Comparison of ENCODE assay signal across 9 cellular contexts in the genomic region with DNA sequence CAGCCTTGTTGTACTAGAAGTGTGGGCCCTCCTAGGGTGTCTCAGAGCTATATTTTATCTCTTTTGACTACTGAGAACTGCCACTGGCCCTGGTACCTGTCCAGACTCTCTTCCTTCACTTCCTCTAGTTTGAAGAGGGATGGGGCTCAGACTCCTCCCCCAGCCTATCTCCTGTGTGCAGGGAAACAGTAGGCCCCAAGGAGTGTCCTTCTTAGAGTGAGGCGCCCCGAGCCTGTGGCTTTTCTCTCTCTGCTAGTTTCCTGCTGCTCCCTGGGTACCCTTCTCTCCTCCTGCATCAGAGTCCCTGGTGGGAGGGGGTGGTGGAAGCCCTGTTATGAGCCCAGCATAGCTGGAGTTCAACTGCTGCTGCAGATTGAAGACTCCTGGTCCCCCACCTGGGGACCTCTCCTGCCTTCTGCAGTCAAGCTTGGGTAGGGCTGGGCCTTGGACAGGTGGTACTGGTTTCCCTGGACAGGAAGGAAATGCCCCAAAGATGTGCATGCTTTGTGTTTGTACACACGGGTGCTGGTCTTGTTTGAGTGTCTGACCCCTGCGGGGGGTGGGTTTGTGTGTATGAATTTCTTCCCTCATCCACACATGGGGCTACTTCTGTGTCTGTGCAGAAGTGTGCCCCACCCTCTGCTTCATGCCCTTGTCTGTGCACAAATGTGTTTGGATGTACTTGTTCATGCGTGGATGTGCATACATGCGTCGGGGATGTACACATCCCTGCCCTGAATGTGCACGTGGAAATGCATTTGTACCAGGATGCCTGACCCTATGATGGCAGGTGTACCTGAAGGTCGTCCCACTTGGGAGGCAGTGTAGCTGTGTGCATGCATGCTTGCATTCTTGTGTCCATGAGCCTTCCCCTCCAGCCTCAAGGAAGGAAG. TPM values are rescaled to one million over a fixed set of nuclear protein-coding genes. Genes with fewer than 3 reads are reported as not detected.
A peak's percentile ranks its signal among the peaks of the same experiment; 100 is the strongest.
DNase-seq lines count a peak whose midpoint lies in the region; ATAC-seq, FAIRE-seq and TF ChIP-seq lines count a peak whose summit lies in the region.
"Had no signal": no experiment of that assay in that cellular context is flagged by ENCODE, and none has a peak within 500 bp of the region (broad histone marks: within the 10 kb centered on the region; RNA-seq: fewer than 3 reads in every experiment).

No MANE protein-coding gene starts in this region.

- H3K4me3 ChIP-seq in astrocyte (ENCODE audit: insufficient read depth, low read depth, low read length): no peak overlapping the region

- H3K4me3 Mint-ChIP-seq in astrocyte (ENCODE audit: unreplicated experiment) (peak overlapping the region; percentile 35), mesothelial cell of epicardium (peak overlapping the region; percentile 92)

- H3K79me2 ChIP-seq in astrocyte (ENCODE audit: insufficient read depth, low read length): peaks cover 28% of the 10 kb centered on the region

- no peak for FAIRE-seq in astrocyte (lab: Jason Lieb, UNC)

- no peaks in the 10 kb centered on the region for H3K36me3 ChIP-seq in astrocyte (ENCODE audit: insufficient read depth, low read length)

- DNase-seq in stimulated activated CD4-positive, alpha-beta T cell treated with anti-CD3 and anti-CD28 coated beads, Interleukin-15, amount 100 ng/mL, for 24 hours: peak; percentile 17
- DNase-seq in stimulated activated CD4-positive, alpha-beta T cell treated with anti-CD3 and anti-CD28 coated beads, Interleukin-4, amount 100 ng/mL, for 1 hour: no peak
- no peak for DNase-seq in astrocyte (ENCODE audit: low read depth)
- no peak for DNase-seq in mesothelial cell of epicardium (ENCODE audit: low spot score in 2 of 2, unreplicated experiment in 2 of 2)
- no peak for DNase-seq in iPS-NIHi11 (ENCODE audit: low spot score)
- no peak for DNase-seq in activated CD4-positive, CD25-positive, alpha-beta regulatory T cell (lab: John Stamatoyannopoulos, UW)
- no peak for DNase-seq in DMS114 treated with DMSO at 0.1 percent for 48 hours (lab: John Stamatoyannopoulos, UW; ENCODE audit: unreplicated experiment)

- H3K4me1 Mint-ChIP-seq in astrocyte (ENCODE audit: low read depth, unreplicated experiment) (peaks cover 53% of the 10 kb centered on the region), mesothelial cell of epicardium (peaks cover 85% of the 10 kb centered on the region)

- H3K27me3 ChIP-seq in astrocyte (ENCODE audit: insufficient read depth, low read length): no peaks in the 10 kb centered on the region

- H2AFZ ChIP-seq in astrocyte (ENCODE audit: low read depth, low read length): no peak overlapping the region

- H3K4me2 ChIP-seq in astrocyte (ENCODE audit: low read length): peak overlapping the region; percentile 96

- H3K27ac ChIP-seq in astrocyte (ENCODE audit: low read depth, low read length): peak overlapping the region; percentile 87

- no peak for TF ChIP-seq CTCF in astrocyte (IDR thresholded peaks at IDR 0.05; ENCODE audit: insufficient read depth, low read depth, low read length)
- no peak for TF ChIP-seq CTCF in mesothelial cell of epicardium (IDR thresholded peaks at IDR 0.05; ENCODE audit: unreplicated experiment)

- H3K27me3 Mint-ChIP-seq in astrocyte (ENCODE audit: low read depth, unreplicated experiment): no peaks in the 10 kb centered on the region
- no peaks in the 10 kb centered on the region for H3K27me3 Mint-ChIP-seq in mesothelial cell of epicardium (ENCODE audit: low read depth)

- H3K27ac Mint-ChIP-seq in astrocyte (ENCODE audit: unreplicated experiment) (peak overlapping the region; percentile 47), mesothelial cell of epicardium (peak overlapping the region; percentile 97)

- no peaks in the 10 kb centered on the region for H3K9me3 ChIP-seq in astrocyte (ENCODE audit: insufficient read depth, low read depth, low read length)

- H3K36me3 Mint-ChIP-seq in astrocyte (ENCODE audit: low read depth, unreplicated experiment) (peaks cover 2% of the 10 kb centered on the region), mesothelial cell of epicardium (no peaks in the 10 kb centered on the region)

- no peak for ATAC-seq in GM18519 (IDR thresholded peaks at IDR 0.05; ENCODE audit: low FRiP score, unreplicated experiment)

- H3K9ac ChIP-seq in astrocyte (ENCODE audit: low read length): peak overlapping the region; percentile 36

- peaks cover 83% of the 10 kb centered on the region for H3K4me1 ChIP-seq in astrocyte (ENCODE audit: insufficient read depth, low read length)

- H3K9me3 Mint-ChIP-seq in astrocyte (ENCODE audit: unreplicated experiment): no peaks in the 10 kb centered on the region
- H3K9me3 Mint-ChIP-seq in mesothelial cell of epicardium: no peaks in the 10 kb centered on the region

- peaks cover 17% of the 10 kb centered on the region for H4K20me1 ChIP-seq in astrocyte (ENCODE audit: insufficient read depth, low read length)

RNA-seq across cellular contexts. Expression of gene RARA, which starts 6.9 kb away (rescaled TPM):
- total RNA-seq in astrocyte (37.6 and 38.8 TPM in 2 replicates), mesothelial cell of epicardium (74.0 to 80.8 TPM (median 79.6 TPM) in 3 replicates)

RNA-seq across cellular contexts. Expression of gene CDC6, which starts 28.2 kb away (rescaled TPM):
- total RNA-seq in astrocyte (6.4 and 14.4 TPM in 2 replicates), mesothelial cell of epicardium (16.4 to 18.9 TPM (median 16.8 TPM) in 3 replicates)

RNA-seq across cellular contexts. Expression of gene GJD3, which starts 48.6 kb away (rescaled TPM):
- total RNA-seq in astrocyte (0.34 and 0.43 TPM in 2 replicates), mesothelial cell of epicardium (0.27 TPM in 1 of 3 replicates, not detected in the others)
- total RNA-seq: kidney epithelial cell had no signal
